ENCODE assay signal across 15 cellular contexts in genomic region chrX:84363674-84364073, GRCh38.
A peak's percentile ranks its signal among the peaks of the same experiment; 100 is the strongest.
DNase-seq lines count a peak whose midpoint lies in the region; ATAC-seq, FAIRE-seq and TF ChIP-seq lines count a peak whose summit lies in the region.
"Had no signal": no experiment of that assay in that cellular context is flagged by ENCODE, and none has a peak within 500 bp of the region (broad histone marks: within the 10 kb centered on the region; RNA-seq: fewer than 3 reads in every experiment).

No MANE protein-coding gene starts in this region.

- H3K4me3 ChIP-seq in A549, result no peak overlapping the region
- H3K4me3 ChIP-seq in esophagus muscularis mucosa, result peak overlapping the region in 2 of 4 donors; percentile 6 to 13
- H3K4me3 ChIP-seq: GM12878, ovary had no signal

- no peak for FAIRE-seq in A549 (lab: Jason Lieb, UNC)
- FAIRE-seq: GM12878 had no signal

- 3% methylated on average over 1 of the region's 1 CpG for WGBS in A549 (ENCODE audit: missing lambda C conversion rate)
- 11% methylated on average over 1 of the region's 1 CpG for WGBS in esophagus muscularis mucosa

- TF ChIP-seq POLR2A in A549 (IDR thresholded peaks at IDR 0.05; ENCODE audit: low read length), result no peak
- no peak for TF ChIP-seq POLR2A in esophagus muscularis mucosa (IDR thresholded peaks at IDR 0.05; ENCODE audit: low read depth)

- no peak for TF ChIP-seq EP300 in A549 (IDR thresholded peaks at IDR 0.05)
- no peak for TF ChIP-seq EP300 in esophagus muscularis mucosa (IDR thresholded peaks at IDR 0.05)

- POLR2A ChIA-PET in A549 (lab: Yijun Ruan, JAX), result no interaction called here

- H3K9me3 ChIP-seq in A549, result no peaks in the 10 kb centered on the region
- H3K9me3 ChIP-seq in esophagus muscularis mucosa, result peaks cover 0 to 5% (median 0%) of the 10 kb centered on the region in 4 donors
- H3K9me3 ChIP-seq: ovary had no signal

- DNase-seq in A549 (ENCODE audit: low read depth in 1 of 2, low spot score in 1 of 2), result no peak
- peak; percentile 59 for DNase-seq in NCI-H146 treated with DMSO at 0.1 percent for 48 hours (lab: John Stamatoyannopoulos, UW; ENCODE audit: unreplicated experiment)
- no peak for DNase-seq in esophagus muscularis mucosa (ENCODE audit: extremely low spot score)
- DNase-seq in superior temporal gyrus (ENCODE audit: extremely low spot score), result no peak
- no peak for DNase-seq in putamen (ENCODE audit: low spot score)
- DNase-seq: activated naive CD4-positive, alpha-beta T cell treated with Interleukin-2 at 50 U/mL for 16 hours; cerebellar nuclear complex; DND-41; NCI-H524; ovary had no signal

- TF ChIP-seq CTCF in A549 (IDR thresholded peaks at IDR 0.05) (no peak), esophagus muscularis mucosa (IDR thresholded peaks at IDR 0.05) (no peak)

- no peak for ATAC-seq in A549
- peak; percentile 60 for ATAC-seq in GM21367 (IDR thresholded peaks at IDR 0.05; ENCODE audit: unreplicated experiment)
- ATAC-seq in GM21717 (IDR thresholded peaks at IDR 0.05; ENCODE audit: unreplicated experiment), result no peak
- no peak for ATAC-seq in GM21825 (IDR thresholded peaks at IDR 0.05; ENCODE audit: unreplicated experiment)
- ATAC-seq: GM12878 had no signal

- H3K27me3 ChIP-seq in esophagus muscularis mucosa, result no peaks in the 10 kb centered on the region
- H3K27me3 ChIP-seq: ovary had no signal

- CTCF ChIA-PET in A549 (lab: Yijun Ruan, JAX), result no interaction called here

- intact Hi-C loops in esophagus muscularis mucosa (cut with DNase I), result no loop called here

- H3K27ac ChIP-seq in A549, result no peak overlapping the region
- H3K27ac ChIP-seq in esophagus muscularis mucosa (replicated peaks in 1 of 4), result peak overlapping the region in 3 of 4 donors; percentile 8 to 30 (median 22)
- H3K27ac ChIP-seq: ovary, RWPE1 had no signal

- peak overlapping the region; percentile 40 for H3K4me2 ChIP-seq in A549

- no peak for TF ChIP-seq RAD21 in A549 (conservative IDR thresholded peaks at IDR 0.05 in 1 of 2, IDR thresholded peaks at IDR 0.05 in 1 of 2)

- no peaks in the 10 kb centered on the region for H3K36me3 ChIP-seq in esophagus muscularis mucosa
- H3K36me3 ChIP-seq: ovary had no signal

- H3K4me1 ChIP-seq in A549, result no peaks in the 10 kb centered on the region
- H3K4me1 ChIP-seq in esophagus muscularis mucosa, result peaks cover 0 to 8% (median 4%) of the 10 kb centered on the region in 4 donors

TF ChIP-seq in A549, 52 proteins besides CTCF, POLR2A, EP300 and RAD21:
- TF ChIP-seq, protein P1, sequence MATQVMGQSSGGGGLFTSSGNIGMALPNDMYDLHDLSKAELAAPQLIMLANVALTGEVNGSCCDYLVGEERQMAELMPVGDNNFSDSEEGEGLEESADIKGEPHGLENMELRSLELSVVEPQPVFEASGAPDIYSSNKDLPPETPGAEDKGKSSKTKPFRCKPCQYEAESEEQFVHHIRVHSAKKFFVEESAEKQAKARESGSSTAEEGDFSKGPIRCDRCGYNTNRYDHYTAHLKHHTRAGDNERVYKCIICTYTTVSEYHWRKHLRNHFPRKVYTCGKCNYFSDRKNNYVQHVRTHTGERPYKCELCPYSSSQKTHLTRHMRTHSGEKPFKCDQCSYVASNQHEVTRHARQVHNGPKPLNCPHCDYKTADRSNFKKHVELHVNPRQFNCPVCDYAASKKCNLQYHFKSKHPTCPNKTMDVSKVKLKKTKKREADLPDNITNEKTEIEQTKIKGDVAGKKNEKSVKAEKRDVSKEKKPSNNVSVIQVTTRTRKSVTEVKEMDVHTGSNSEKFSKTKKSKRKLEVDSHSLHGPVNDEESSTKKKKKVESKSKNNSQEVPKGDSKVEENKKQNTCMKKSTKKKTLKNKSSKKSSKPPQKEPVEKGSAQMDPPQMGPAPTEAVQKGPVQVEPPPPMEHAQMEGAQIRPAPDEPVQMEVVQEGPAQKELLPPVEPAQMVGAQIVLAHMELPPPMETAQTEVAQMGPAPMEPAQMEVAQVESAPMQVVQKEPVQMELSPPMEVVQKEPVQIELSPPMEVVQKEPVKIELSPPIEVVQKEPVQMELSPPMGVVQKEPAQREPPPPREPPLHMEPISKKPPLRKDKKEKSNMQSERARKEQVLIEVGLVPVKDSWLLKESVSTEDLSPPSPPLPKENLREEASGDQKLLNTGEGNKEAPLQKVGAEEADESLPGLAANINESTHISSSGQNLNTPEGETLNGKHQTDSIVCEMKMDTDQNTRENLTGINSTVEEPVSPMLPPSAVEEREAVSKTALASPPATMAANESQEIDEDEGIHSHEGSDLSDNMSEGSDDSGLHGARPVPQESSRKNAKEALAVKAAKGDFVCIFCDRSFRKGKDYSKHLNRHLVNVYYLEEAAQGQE (IDR thresholded peaks at IDR 0.05), result no peak
- TF ChIP-seq CEBPB (IDR thresholded peaks at IDR 0.05), result no peak
- TF ChIP-seq RFX5 (IDR thresholded peaks at IDR 0.05), result no peak
- TF ChIP-seq TFCP2L1 (CRISPR knock-in tag; IDR thresholded peaks at IDR 0.05), result no peak
- no peak for TF ChIP-seq FOSL2 (IDR thresholded peaks at IDR 0.05)
- no peak for TF ChIP-seq FOSL2 (CRISPR knock-in tag; IDR thresholded peaks at IDR 0.05)
- TF ChIP-seq TP53 (CRISPR knock-in tag; IDR thresholded peaks at IDR 0.05), result no peak
- no peak for TF ChIP-seq HDAC2 (IDR thresholded peaks at IDR 0.05)
- TF ChIP-seq MAFK (IDR thresholded peaks at IDR 0.05; ENCODE audit: partially characterized antibody), result no peak
- no peak for TF ChIP-seq ESRRA (IDR thresholded peaks at IDR 0.05; ENCODE audit: borderline replicate concordance, low read length)
- TF ChIP-seq E2F6 (IDR thresholded peaks at IDR 0.05; ENCODE audit: borderline replicate concordance, low read depth), result no peak
- no peak for TF ChIP-seq HOXA7 (CRISPR knock-in tag; IDR thresholded peaks at IDR 0.05)
- TF ChIP-seq GATA3 (IDR thresholded peaks at IDR 0.05; ENCODE audit: borderline replicate concordance), result no peak
- TF ChIP-seq ZFP36 (IDR thresholded peaks at IDR 0.05; ENCODE audit: borderline replicate concordance, partially characterized antibody), result no peak
- no peak for TF ChIP-seq USF2 (IDR thresholded peaks at IDR 0.05)
- TF ChIP-seq RCOR1 (IDR thresholded peaks at IDR 0.05; ENCODE audit: low read depth, low read length), result no peak
- no peak for TF ChIP-seq NPAS2 (CRISPR knock-in tag; IDR thresholded peaks at IDR 0.05; ENCODE audit: borderline replicate concordance)
- TF ChIP-seq, protein P2, sequence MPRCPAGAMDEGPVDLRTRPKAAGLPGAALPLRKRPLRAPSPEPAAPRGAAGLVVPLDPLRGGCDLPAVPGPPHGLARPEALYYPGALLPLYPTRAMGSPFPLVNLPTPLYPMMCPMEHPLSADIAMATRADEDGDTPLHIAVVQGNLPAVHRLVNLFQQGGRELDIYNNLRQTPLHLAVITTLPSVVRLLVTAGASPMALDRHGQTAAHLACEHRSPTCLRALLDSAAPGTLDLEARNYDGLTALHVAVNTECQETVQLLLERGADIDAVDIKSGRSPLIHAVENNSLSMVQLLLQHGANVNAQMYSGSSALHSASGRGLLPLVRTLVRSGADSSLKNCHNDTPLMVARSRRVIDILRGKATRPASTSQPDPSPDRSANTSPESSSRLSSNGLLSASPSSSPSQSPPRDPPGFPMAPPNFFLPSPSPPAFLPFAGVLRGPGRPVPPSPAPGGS (IDR thresholded peaks at IDR 0.05), result no peak
- no peak for TF ChIP-seq RARB (CRISPR knock-in tag; IDR thresholded peaks at IDR 0.05)
- TF ChIP-seq NFE2L2 (conservative IDR thresholded peaks at IDR 0.05; ENCODE audit: low read length), result no peak
- no peak for TF ChIP-seq BHLHE40 (IDR thresholded peaks at IDR 0.05; ENCODE audit: low read depth, low read length)

Comparison
In these comparisons a context has a peak if more than half of its experiments do, and no peak if none do; other contexts are left out.
1. H3K27ac ChIP-seq: peak in esophagus muscularis mucosa (3 of 4); none in A549 (0 of 2).